In the genomic region with DNA sequence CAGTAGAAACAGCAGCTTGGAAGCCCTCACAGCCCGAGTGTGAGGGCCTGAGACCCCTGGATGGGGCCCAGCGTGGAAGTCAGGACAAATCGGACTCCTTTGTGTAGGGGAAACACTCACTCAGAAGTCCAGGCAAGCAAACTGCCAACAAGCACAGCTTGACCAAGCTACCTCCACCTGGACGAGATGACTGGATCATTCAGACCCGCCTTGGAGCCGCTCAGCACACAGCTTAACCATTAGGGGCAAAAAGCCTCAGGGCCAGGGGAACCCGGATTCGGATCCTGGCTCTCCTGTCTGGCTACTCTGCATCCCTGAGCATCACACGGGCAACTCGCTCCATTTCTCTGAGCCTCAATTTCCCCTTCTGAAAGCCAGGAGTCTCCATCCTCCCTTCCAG, we compare ENCODE assay signal across 33 cellular contexts.
"Had no signal": no experiment of that assay in that cellular context is flagged by ENCODE, and none has a peak within 500 bp of the region (broad histone marks: within the 10 kb centered on the region; RNA-seq: fewer than 3 reads in every experiment).

No MANE protein-coding gene starts in this region.

- ATAC-seq: activated naive CD4-positive, alpha-beta T cell treated with anti-CD3 and anti-CD28 coated beads, Interleukin-2, amount 50 U/mL, for 72 hours; activated naive CD8-positive, alpha-beta T cell treated with anti-CD3 and anti-CD28 coated beads, Interleukin-2, amount 50 U/mL, for 24 hours; activated T-cell treated with anti-CD3 and anti-CD28 coated beads, Interleukin-2, amount 50 U/mL, for 4 hours; activated T-cell treated with anti-CD3 and anti-CD28 coated beads, Interleukin-2, amount 50 U/mL, for 72 hours; activated T-helper 17 cell treated with anti-CD3 and anti-CD28 coated beads, Interleukin-2, amount 50 U/mL, for 72 hours; body of pancreas had no signal

- H3K4me3 ChIP-seq: adrenal gland, ascending aorta, body of pancreas, breast epithelium, cardiac muscle cell had no signal

- H3K4me1 ChIP-seq: adrenal gland, ascending aorta, body of pancreas, breast epithelium had no signal

- H3K9me3 ChIP-seq: adrenal gland, ascending aorta, body of pancreas, breast epithelium had no signal

- H3K27ac ChIP-seq: adrenal gland, ascending aorta, body of pancreas, brain microvascular endothelial cell, breast epithelium, cardiac muscle cell had no signal

- H3K27me3 ChIP-seq: ascending aorta, body of pancreas, brain microvascular endothelial cell, cardiac muscle cell had no signal

- DNase-seq: activated effector memory CD4-positive, alpha-beta T cell treated with anti-CD3 and anti-CD28 coated beads, Interleukin-2, amount 50 U/mL, for 16 hours; activated effector memory CD4-positive, alpha-beta T cell treated with Interleukin-2 at 50 U/mL for 16 hours; activated gamma-delta T cell; activated gamma-delta T cell treated with Interleukin-2 at 50 U/mL for 16 hours; activated naive CD4-positive, alpha-beta T cell; activated naive CD4-positive, alpha-beta T cell treated with anti-CD3 and anti-CD28 coated beads for 36 hours; activated naive CD4-positive, alpha-beta T cell treated with anti-CD3 and anti-CD28 coated beads, Interleukin-2, amount 10 ng/mL, durations not matched to agents 7 days and 5 days; activated naive CD4-positive, alpha-beta T cell treated with anti-CD3 and anti-CD28 coated beads, Interleukin-2, amount 50 U/mL, for 16 hours; activated naive CD4-positive, alpha-beta T cell treated with Interleukin-2 at 50 U/mL for 16 hours; activated naive CD8-positive, alpha-beta T cell treated with anti-CD3 and anti-CD28 coated beads for 36 hours; activated naive CD8-positive, alpha-beta T cell treated with anti-CD3 and anti-CD28 coated beads, Interleukin-2, amount 10 ng/mL, durations not matched to agents 7 days and 5 days; activated naive CD8-positive, alpha-beta T cell treated with anti-CD3 and anti-CD28 coated beads, Interleukin-2, amount 50 U/mL, for 24 hours; activated T-cell treated with anti-CD3 and anti-CD28 coated beads for 4 hours; activated T-cell treated with anti-CD3 and anti-CD28 coated beads, Interleukin-2, amount 50 U/mL, for 1 hour; activated T-cell treated with anti-CD3 and anti-CD28 coated beads, Interleukin-2, amount 50 U/mL, for 24 hours; activated T-cell treated with anti-CD3 and anti-CD28 coated beads, Interleukin-2, amount 50 U/mL, for 4 hours; activated T-cell treated with anti-CD3 and anti-CD28 coated beads, Interleukin-2, amount 50 U/mL, for 48 hours; activated T-cell treated with anti-CD3 and anti-CD28 coated beads, Interleukin-2, amount 50 U/mL, for 72 hours; adrenal gland; amniotic stem cell; amygdala; anterior cingulate cortex; aorta; body of pancreas; brain microvascular endothelial cell; caudate nucleus; central memory CD4-positive, alpha-beta T cell; cerebellar nuclear complex had no signal

- H3K36me3 ChIP-seq: adrenal gland, ascending aorta, brain microvascular endothelial cell, breast epithelium, cardiac muscle cell had no signal
